In genomic region chr4:89101256-89102161, GRCh38 we compare ENCODE assay signal across 9 cellular contexts. TPM values are rescaled to one million over a fixed set of nuclear protein-coding genes. Genes with fewer than 3 reads are reported as not detected.
DNase-seq lines count a peak whose midpoint lies in the region; ATAC-seq and TF ChIP-seq lines count a peak whose summit lies in the region.
"Had no signal": no experiment of that assay in that cellular context is flagged by ENCODE, and none has a peak within 500 bp of the region (broad histone marks: within the 10 kb centered on the region; RNA-seq: fewer than 3 reads in every experiment).

No MANE protein-coding gene starts in this region.

- H3K27ac Mint-ChIP-seq in activated CD4-positive, alpha-beta T cell treated with anti-CD3 and anti-CD28 coated beads, Interleukin-2, amount 10 ng/mL, durations not matched to agents 24 days and 14 days, result peak overlapping the region; percentile 73

- peaks cover 10% of the 10 kb centered on the region for H3K4me1 Mint-ChIP-seq in activated CD4-positive, alpha-beta T cell treated with anti-CD3 and anti-CD28 coated beads, Interleukin-2, amount 10 ng/mL, durations not matched to agents 24 days and 14 days

- H3K4me1 ChIP-seq in thyroid gland (no peaks in the 10 kb centered on the region), gastrocnemius medialis (no peaks in the 10 kb centered on the region)
- H3K4me1 ChIP-seq: A549 had no signal

- H3K9me3 ChIP-seq in thyroid gland (no peaks in the 10 kb centered on the region), gastrocnemius medialis (no peaks in the 10 kb centered on the region)
- H3K9me3 ChIP-seq: A549 had no signal

- no peaks in the 10 kb centered on the region for H3K9me3 Mint-ChIP-seq in activated CD4-positive, alpha-beta T cell treated with anti-CD3 and anti-CD28 coated beads, Interleukin-2, amount 10 ng/mL, durations not matched to agents 24 days and 14 days

- in situ Hi-C loops in gastrocnemius medialis (cut with MboI; ENCODE audit: low sequenced_read_pairs in 4 of 4), result loop anchor here in 1 of 4 donors (10.0 kb wide), 1 partner anchor 47 kb away; the partner anchor contains the start of gene FAM13A

- no peak for TF ChIP-seq CTCF in thyroid gland (IDR thresholded peaks at IDR 0.05)
- TF ChIP-seq CTCF in gastrocnemius medialis (IDR thresholded peaks at IDR 0.05 in 4 of 5, conservative IDR thresholded peaks at IDR 0.05 in 1 of 5), result no peak

- H3K4me3 ChIP-seq in thyroid gland (replicated peaks in 1 of 3) (no peak overlapping the region), gastrocnemius medialis (no peak overlapping the region)
- H3K4me3 ChIP-seq: A549 had no signal

- peak; percentile 93 for ATAC-seq in GM21576 (IDR thresholded peaks at IDR 0.05; ENCODE audit: unreplicated experiment)
- ATAC-seq in HG03439 (IDR thresholded peaks at IDR 0.05; ENCODE audit: unreplicated experiment), result peak; percentile 96
- ATAC-seq in sciatic nerve, result peak; percentile 52
- no peak for ATAC-seq in gastrocnemius medialis
- ATAC-seq: A549 had no signal

- 90 to 91% methylated on average over 11 of the region's 11 CpGs for WGBS in thyroid gland, 2 donors

- no peak for TF ChIP-seq POLR2A in thyroid gland (IDR thresholded peaks at IDR 0.05)
- TF ChIP-seq POLR2A in gastrocnemius medialis (IDR thresholded peaks at IDR 0.05), result no peak

- H3K36me3 Mint-ChIP-seq in activated CD4-positive, alpha-beta T cell treated with anti-CD3 and anti-CD28 coated beads, Interleukin-2, amount 10 ng/mL, durations not matched to agents 24 days and 14 days (ENCODE audit: low read depth), result no peaks in the 10 kb centered on the region

- intact Hi-C loops in activated CD4-positive, alpha-beta T cell treated with anti-CD3 and anti-CD28 coated beads, Interleukin-2, amount 10 ng/mL, durations not matched to agents 24 days and 14 days (cut with micrococcal nuclease), result loop anchor here (1.0 kb wide), 2 partner anchors 10 to 20 kb away; partner anchors contain the start of gene TIGD2
- intact Hi-C loops in sciatic nerve (cut with DNase I), result no loop called here
- intact Hi-C loops in thyroid gland (cut with DNase I), result no loop called here
- intact Hi-C loops in gastrocnemius medialis (cut with DNase I; ENCODE audit: low total_unique reads), result no loop called here

- H3K27me3 ChIP-seq in thyroid gland (no peaks in the 10 kb centered on the region), gastrocnemius medialis (no peaks in the 10 kb centered on the region)

- H3K4me3 Mint-ChIP-seq in activated CD4-positive, alpha-beta T cell treated with anti-CD3 and anti-CD28 coated beads, Interleukin-2, amount 10 ng/mL, durations not matched to agents 24 days and 14 days, result no peak overlapping the region

- no peak overlapping the region for H3K27ac ChIP-seq in thyroid gland
- no peak overlapping the region for H3K27ac ChIP-seq in gastrocnemius medialis
- H3K27ac ChIP-seq: A549 had no signal

- DNase-seq in activated CD4-positive, alpha-beta T cell treated with anti-CD3 and anti-CD28 coated beads, Interleukin-2, amount 10 ng/mL, durations not matched to agents 24 days and 14 days, result peak; percentile 51
- no peak for DNase-seq in activated CD4-positive, alpha-beta T cell treated with anti-CD3 and anti-CD28 coated beads, Interleukin-2, amount 50 U/mL, for 4 hours
- DNase-seq in sciatic nerve (ENCODE audit: low spot score), result no peak
- no peak for DNase-seq in thyroid gland
- DNase-seq in ecto neural progenitor cell (ENCODE audit: low spot score), result no peak
- no peak for DNase-seq in gastrocnemius medialis

- H3K27me3 Mint-ChIP-seq in activated CD4-positive, alpha-beta T cell treated with anti-CD3 and anti-CD28 coated beads, Interleukin-2, amount 10 ng/mL, durations not matched to agents 24 days and 14 days, result peaks cover 2% of the 10 kb centered on the region

- H3K36me3 ChIP-seq in thyroid gland (no peaks in the 10 kb centered on the region), gastrocnemius medialis (no peaks in the 10 kb centered on the region)

RNA-seq across cellular contexts. Expression of gene TIGD2, which starts 9.8 kb away (rescaled TPM):
- total RNA-seq in activated CD4-positive, alpha-beta T cell treated with anti-CD3 and anti-CD28 coated beads, Interleukin-2, amount 10 ng/mL, durations not matched to agents 24 days and 14 days, result 2.6 and 3.5 TPM in 2 replicates
- total RNA-seq in sciatic nerve, result 1.5 TPM
- total RNA-seq in thyroid gland, result 1 to 10 TPM; 5.5 to 8.0 (median 7.2) TPM
- total RNA-seq in gastrocnemius medialis, result 1 to 10 TPM; 1.7 to 2.8 (median 2.4) TPM

RNA-seq across cellular contexts. Expression of gene FAM13A, which starts 44.5 kb away (rescaled TPM):
- total RNA-seq in activated CD4-positive, alpha-beta T cell treated with anti-CD3 and anti-CD28 coated beads, Interleukin-2, amount 10 ng/mL, durations not matched to agents 24 days and 14 days, result 3.0 and 5.3 TPM in 2 replicates
- 39.9 TPM for total RNA-seq in sciatic nerve
- 100 to 1,000 TPM; 157 to 327 (median 202) TPM for total RNA-seq in thyroid gland
- total RNA-seq in gastrocnemius medialis, result 10 to 100 TPM in 3 of 4 donors, 1 to 10 TPM in 1; 6.7 to 14.1 (median 11.4) TPM

Comparison
In these comparisons a context has a peak if more than half of its experiments do, and no peak if none do; other contexts are left out.
1. ATAC-seq: peak in GM21576 (single experiment), HG03439 (single experiment) and sciatic nerve (single experiment); none in gastrocnemius medialis (0 of 2).